1 cellular context compared by ENCODE assay signal in the genomic region with DNA sequence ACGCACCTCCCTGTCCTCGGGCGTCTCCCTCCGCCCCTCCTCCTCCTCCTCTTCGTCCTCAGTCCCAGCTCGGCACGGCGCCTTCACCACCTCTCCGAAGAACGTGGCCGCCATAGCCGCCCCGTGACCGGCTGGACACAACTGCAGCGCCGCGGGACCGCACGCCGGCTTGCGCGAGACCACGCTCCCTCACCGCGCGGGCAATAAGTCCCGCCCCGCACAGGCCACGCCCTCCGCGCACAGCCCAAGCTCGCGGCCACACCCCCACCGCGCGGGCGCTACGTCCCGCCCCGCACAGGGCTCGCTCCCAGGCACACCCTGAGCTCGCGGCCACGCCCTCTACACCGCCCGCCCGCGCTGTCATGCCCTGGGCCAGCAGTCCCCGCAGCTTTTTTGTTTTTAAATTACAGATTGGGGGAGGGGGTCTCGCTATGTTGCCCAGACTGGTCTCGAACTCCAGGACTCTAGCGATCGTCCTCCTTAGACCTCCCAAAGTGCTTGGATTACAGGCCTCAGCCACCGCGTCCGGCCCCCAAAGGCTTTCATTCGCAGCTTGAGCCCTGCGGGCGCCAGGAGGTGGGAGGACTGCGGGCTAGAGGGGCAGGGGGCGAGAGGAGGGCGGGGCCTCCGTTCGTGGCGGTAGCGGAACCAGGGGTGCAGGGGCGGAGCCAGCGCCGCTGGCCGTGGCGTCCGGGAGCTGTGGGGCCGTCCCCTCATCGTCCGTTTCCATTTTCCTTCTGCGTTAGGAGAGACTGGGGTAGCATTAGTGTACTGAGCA.
TF ChIP-seq lines count a peak whose summit lies in the region.

A gene with protein sequence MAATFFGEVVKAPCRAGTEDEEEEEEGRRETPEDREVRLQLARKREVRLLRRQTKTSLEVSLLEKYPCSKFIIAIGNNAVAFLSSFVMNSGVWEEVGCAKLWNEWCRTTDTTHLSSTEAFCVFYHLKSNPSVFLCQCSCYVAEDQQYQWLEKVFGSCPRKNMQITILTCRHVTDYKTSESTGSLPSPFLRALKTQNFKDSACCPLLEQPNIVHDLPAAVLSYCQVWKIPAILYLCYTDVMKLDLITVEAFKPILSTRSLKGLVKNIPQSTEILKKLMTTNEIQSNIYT (minus strand): TSS at position 180 of the 778 bp plus-strand sequence. CDS start 66 bp downstream, at position 114.

TF ChIP-seq in liver, 16 proteins besides CTCF, POLR2A, EP300 and RAD21 (continued from another document):
- TF ChIP-seq, protein P1, sequence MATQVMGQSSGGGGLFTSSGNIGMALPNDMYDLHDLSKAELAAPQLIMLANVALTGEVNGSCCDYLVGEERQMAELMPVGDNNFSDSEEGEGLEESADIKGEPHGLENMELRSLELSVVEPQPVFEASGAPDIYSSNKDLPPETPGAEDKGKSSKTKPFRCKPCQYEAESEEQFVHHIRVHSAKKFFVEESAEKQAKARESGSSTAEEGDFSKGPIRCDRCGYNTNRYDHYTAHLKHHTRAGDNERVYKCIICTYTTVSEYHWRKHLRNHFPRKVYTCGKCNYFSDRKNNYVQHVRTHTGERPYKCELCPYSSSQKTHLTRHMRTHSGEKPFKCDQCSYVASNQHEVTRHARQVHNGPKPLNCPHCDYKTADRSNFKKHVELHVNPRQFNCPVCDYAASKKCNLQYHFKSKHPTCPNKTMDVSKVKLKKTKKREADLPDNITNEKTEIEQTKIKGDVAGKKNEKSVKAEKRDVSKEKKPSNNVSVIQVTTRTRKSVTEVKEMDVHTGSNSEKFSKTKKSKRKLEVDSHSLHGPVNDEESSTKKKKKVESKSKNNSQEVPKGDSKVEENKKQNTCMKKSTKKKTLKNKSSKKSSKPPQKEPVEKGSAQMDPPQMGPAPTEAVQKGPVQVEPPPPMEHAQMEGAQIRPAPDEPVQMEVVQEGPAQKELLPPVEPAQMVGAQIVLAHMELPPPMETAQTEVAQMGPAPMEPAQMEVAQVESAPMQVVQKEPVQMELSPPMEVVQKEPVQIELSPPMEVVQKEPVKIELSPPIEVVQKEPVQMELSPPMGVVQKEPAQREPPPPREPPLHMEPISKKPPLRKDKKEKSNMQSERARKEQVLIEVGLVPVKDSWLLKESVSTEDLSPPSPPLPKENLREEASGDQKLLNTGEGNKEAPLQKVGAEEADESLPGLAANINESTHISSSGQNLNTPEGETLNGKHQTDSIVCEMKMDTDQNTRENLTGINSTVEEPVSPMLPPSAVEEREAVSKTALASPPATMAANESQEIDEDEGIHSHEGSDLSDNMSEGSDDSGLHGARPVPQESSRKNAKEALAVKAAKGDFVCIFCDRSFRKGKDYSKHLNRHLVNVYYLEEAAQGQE (IDR thresholded peaks at IDR 0.05) = peak; percentile 52
- TF ChIP-seq TAF1 (conservative IDR thresholded peaks at IDR 0.05) (peak; percentile 70), SP1 (IDR thresholded peaks at IDR 0.05) (peak; percentile 55), HNF4A (conservative IDR thresholded peaks at IDR 0.05) (no peak), FOXA2 (IDR thresholded peaks at IDR 0.05) (no peak), FOXA1 (IDR thresholded peaks at IDR 0.05) (peak; percentile 14), EGR1 (IDR thresholded peaks at IDR 0.05; ENCODE audit: low read depth in 2 of 2) (peak in 1 of 2 donors; percentile 37), HNF4G (IDR thresholded peaks at IDR 0.05) (no peak)
- TF ChIP-seq, protein P2, sequence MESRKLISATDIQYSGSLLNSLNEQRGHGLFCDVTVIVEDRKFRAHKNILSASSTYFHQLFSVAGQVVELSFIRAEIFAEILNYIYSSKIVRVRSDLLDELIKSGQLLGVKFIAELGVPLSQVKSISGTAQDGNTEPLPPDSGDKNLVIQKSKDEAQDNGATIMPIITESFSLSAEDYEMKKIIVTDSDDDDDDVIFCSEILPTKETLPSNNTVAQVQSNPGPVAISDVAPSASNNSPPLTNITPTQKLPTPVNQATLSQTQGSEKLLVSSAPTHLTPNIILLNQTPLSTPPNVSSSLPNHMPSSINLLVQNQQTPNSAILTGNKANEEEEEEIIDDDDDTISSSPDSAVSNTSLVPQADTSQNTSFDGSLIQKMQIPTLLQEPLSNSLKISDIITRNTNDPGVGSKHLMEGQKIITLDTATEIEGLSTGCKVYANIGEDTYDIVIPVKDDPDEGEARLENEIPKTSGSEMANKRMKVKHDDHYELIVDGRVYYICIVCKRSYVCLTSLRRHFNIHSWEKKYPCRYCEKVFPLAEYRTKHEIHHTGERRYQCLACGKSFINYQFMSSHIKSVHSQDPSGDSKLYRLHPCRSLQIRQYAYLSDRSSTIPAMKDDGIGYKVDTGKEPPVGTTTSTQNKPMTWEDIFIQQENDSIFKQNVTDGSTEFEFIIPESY (IDR thresholded peaks at IDR 0.05) = peak; percentile 19
- TF ChIP-seq, protein P3, sequence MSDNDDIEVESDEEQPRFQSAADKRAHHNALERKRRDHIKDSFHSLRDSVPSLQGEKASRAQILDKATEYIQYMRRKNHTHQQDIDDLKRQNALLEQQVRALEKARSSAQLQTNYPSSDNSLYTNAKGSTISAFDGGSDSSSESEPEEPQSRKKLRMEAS (IDR thresholded peaks at IDR 0.05) = no peak
